In genomic region chr11:33999393-33999792, GRCh38 we compare ENCODE assay signal across 17 cellular contexts.
"Had no signal": no experiment of that assay in that cellular context is flagged by ENCODE, and none has a peak within 500 bp of the region (broad histone marks: within the 10 kb centered on the region; RNA-seq: fewer than 3 reads in every experiment).

No MANE protein-coding gene starts in this region.

- H3K27ac ChIP-seq: coronary artery, psoas muscle, skin epidermis, spleen, thyroid gland, vagina had no signal

- H3K9me3 ChIP-seq: mucosa of descending colon, psoas muscle, spleen, thyroid gland, vagina had no signal

- DNase-seq: dermis blood vessel endothelial cell; effector memory CD8-positive, alpha-beta T cell; head of caudate nucleus; mesenchymal stem cell; mucosa of descending colon; naive B cell; nucleus accumbens; posterior cingulate gyrus; psoas muscle; right cardiac atrium; spleen; stimulated activated naive B cell treated with anti-CD40 and anti-IgM and Interleukin-4, amounts not matched to agents 10 μg/mL and 1 μg/mL and 100 μg/mL, for 72 hours; thyroid gland; trophoblast cell had no signal

- H3K36me3 ChIP-seq: spleen, thyroid gland, vagina had no signal

- H3K27me3 ChIP-seq: thyroid gland, vagina had no signal

- ATAC-seq: effector memory CD8-positive, alpha-beta T cell; mucosa of descending colon; psoas muscle; right cardiac atrium; stimulated activated naive B cell treated with anti-CD40 and anti-IgM and Interleukin-4, amounts not matched to agents 10 μg/mL and 1 μg/mL and 100 μg/mL, for 72 hours had no signal

- H3K4me3 ChIP-seq: coronary artery, mucosa of descending colon, psoas muscle, skin epidermis, spleen, thyroid gland, vagina had no signal

- H3K4me1 ChIP-seq: vagina had no signal
